In the genomic region with DNA sequence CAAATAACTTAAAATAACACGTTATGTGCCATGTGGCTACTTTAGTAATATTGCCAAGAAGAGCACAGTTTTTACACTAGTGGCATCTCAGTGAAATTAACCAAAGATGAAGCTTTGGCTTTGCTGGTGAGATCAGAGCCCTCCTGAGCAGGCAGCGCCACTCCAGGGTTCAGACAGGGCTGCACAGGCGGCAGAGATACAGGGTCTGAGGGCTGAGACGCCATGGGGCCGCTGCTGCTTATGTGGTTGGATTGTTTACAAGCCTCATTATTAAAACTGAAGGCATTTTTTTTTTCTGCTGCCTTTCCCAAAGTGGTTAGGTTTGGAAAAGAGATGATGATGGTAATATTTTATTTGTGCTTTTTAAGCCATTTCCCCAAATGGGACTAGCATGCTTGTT, we compare ENCODE assay signal across 23 cellular contexts.
"Had no signal": no experiment of that assay in that cellular context is flagged by ENCODE, and none has a peak within 500 bp of the region (broad histone marks: within the 10 kb centered on the region; RNA-seq: fewer than 3 reads in every experiment).

No MANE protein-coding gene starts in this region.

- H3K27me3 ChIP-seq: esophagus squamous epithelium, gastrocnemius medialis, heart left ventricle, pancreas, uterus had no signal

- H3K9me3 Mint-ChIP-seq: activated CD4-positive, alpha-beta memory T cell treated with anti-CD3 and anti-CD28 coated beads, Interleukin-2, amount 10 ng/mL, durations not matched to agents 7 days and 5 days; nephron progenitor cell had no signal

- H3K27me3 Mint-ChIP-seq: activated CD4-positive, alpha-beta memory T cell treated with anti-CD3 and anti-CD28 coated beads, Interleukin-2, amount 10 ng/mL, durations not matched to agents 7 days and 5 days had no signal

- H3K27ac ChIP-seq: coronary artery, esophagus squamous epithelium, gastrocnemius medialis, heart left ventricle, pancreas, skin epidermis, uterus had no signal

- ATAC-seq: gastrocnemius medialis, heart left ventricle, left cardiac atrium, mucosa of descending colon, pancreas, right cardiac atrium had no signal

- H3K36me3 ChIP-seq: uterus had no signal

- H3K4me3 ChIP-seq: coronary artery, esophagus squamous epithelium, gastrocnemius medialis, heart left ventricle, mucosa of descending colon, pancreas, skin epidermis, uterus had no signal

- DNase-seq: activated CD4-positive, alpha-beta memory T cell treated with anti-CD3 and anti-CD28 coated beads, Interleukin-2, amount 10 ng/mL, durations not matched to agents 7 days and 5 days; activated CD4-positive, alpha-beta T cell treated with anti-CD3 and anti-CD28 coated beads for 48 hours; activated CD4-positive, CD25-positive, alpha-beta regulatory T cell; activated naive CD4-positive, alpha-beta T cell treated with Interleukin-2 at 50 U/mL for 16 hours; activated T-cell treated with anti-CD3 and anti-CD28 coated beads, Interleukin-2, amount 50 U/mL, for 48 hours; amygdala; esophagus squamous epithelium; gastrocnemius medialis; heart left ventricle; islet precursor cell; left cardiac atrium; mesenchymal stem cell; nephron progenitor cell; stimulated activated CD4-positive, alpha-beta T cell treated with anti-CD3 and anti-CD28 coated beads, Interleukin-1b, Interleukin-23, amount 100 ng/mL, for 48 hours; T-helper 1 cell; T1000; trophoblast cell; uterus had no signal

- H3K9me3 ChIP-seq: esophagus squamous epithelium, gastrocnemius medialis, heart left ventricle, mucosa of descending colon, pancreas, uterus had no signal

- H3K4me3 Mint-ChIP-seq: activated CD4-positive, alpha-beta memory T cell treated with anti-CD3 and anti-CD28 coated beads, Interleukin-2, amount 10 ng/mL, durations not matched to agents 7 days and 5 days; nephron progenitor cell had no signal

- H3K27ac Mint-ChIP-seq: activated CD4-positive, alpha-beta memory T cell treated with anti-CD3 and anti-CD28 coated beads, Interleukin-2, amount 10 ng/mL, durations not matched to agents 7 days and 5 days had no signal
